2 cellular contexts compared by ENCODE assay signal in genomic region chr1:153926405-153926804, GRCh38.
A peak's percentile ranks its signal among the peaks of the same experiment; 100 is the strongest.
TF ChIP-seq lines count a peak whose summit lies in the region.

No MANE protein-coding gene starts in this region.

TF ChIP-seq in HEK293, 187 proteins besides CTCF, POLR2A, EP300 and RAD21:
- TF ChIP-seq ZNF704 (tag by site-specific recombination; IDR thresholded peaks at IDR 0.05), result no peak
- TF ChIP-seq ZNF202 (tag by site-specific recombination; IDR thresholded peaks at IDR 0.05; ENCODE audit: borderline replicate concordance), result no peak
- TF ChIP-seq ATF2 (tag by site-specific recombination; IDR thresholded peaks at IDR 0.05; ENCODE audit: low read depth), result peak; percentile 70
- TF ChIP-seq ZNF121 (tag by site-specific recombination; IDR thresholded peaks at IDR 0.05), result no peak
- no peak for TF ChIP-seq REPIN1 (tag by site-specific recombination; IDR thresholded peaks at IDR 0.05; ENCODE audit: low read depth)
- TF ChIP-seq ZNF398 (tag by site-specific recombination; IDR thresholded peaks at IDR 0.05), result no peak

TF ChIP-seq in GM12878, 131 proteins besides CTCF, POLR2A, EP300 and RAD21:
- TF ChIP-seq IKZF1 (conservative IDR thresholded peaks at IDR 0.05), result no peak
- TF ChIP-seq ATF7 (IDR thresholded peaks at IDR 0.05; ENCODE audit: low read depth), result 0 out of 2 replicates have a peak, but pooled peaks have one; percentile 22
